In genomic region chr6:35495258-35496035, GRCh38 we compare ENCODE assay signal across 9 cellular contexts. TPM values are rescaled to one million over a fixed set of nuclear protein-coding genes. Genes with fewer than 3 reads are reported as not detected.
A peak's percentile ranks its signal among the peaks of the same experiment; 100 is the strongest.
DNase-seq lines count a peak whose midpoint lies in the region; ATAC-seq and TF ChIP-seq lines count a peak whose summit lies in the region.
"Had no signal": no experiment of that assay in that cellular context is flagged by ENCODE, and none has a peak within 500 bp of the region (broad histone marks: within the 10 kb centered on the region; RNA-seq: fewer than 3 reads in every experiment).

No MANE protein-coding gene starts in this region.

- peak overlapping the region; percentile 65 to 79 for H3K4me3 ChIP-seq in cardiac fibroblast (replicated peaks in 1 of 2; ENCODE audit: low read depth in 2 of 2, low read length in 2 of 2)
- peak overlapping the region; percentile 66 for H3K4me3 ChIP-seq in upper lobe of right lung

- no peaks in the 10 kb centered on the region for H3K36me3 ChIP-seq in upper lobe of right lung

- peaks cover 50% of the 10 kb centered on the region for H3K4me1 ChIP-seq in upper lobe of right lung

- H3K4me1 Mint-ChIP-seq in activated naive CD4-positive, alpha-beta T cell treated with anti-CD3 and anti-CD28 coated beads for 36 hours (ENCODE audit: low read depth), result peaks cover 14% of the 10 kb centered on the region
- H3K4me1 Mint-ChIP-seq in mesothelial cell of epicardium, result peaks cover 75% of the 10 kb centered on the region

- H3K27ac ChIP-seq in upper lobe of right lung, result peak overlapping the region; percentile 82

- no peak for TF ChIP-seq CTCF in cardiac fibroblast (IDR thresholded peaks at IDR 0.05; ENCODE audit: low read depth, low read length)
- TF ChIP-seq CTCF in mesothelial cell of epicardium (IDR thresholded peaks at IDR 0.05; ENCODE audit: unreplicated experiment), result no peak
- TF ChIP-seq CTCF in upper lobe of right lung (IDR thresholded peaks at IDR 0.05), result no peak

- no peaks in the 10 kb centered on the region for H3K9me3 Mint-ChIP-seq in activated naive CD4-positive, alpha-beta T cell treated with anti-CD3 and anti-CD28 coated beads for 36 hours
- H3K9me3 Mint-ChIP-seq in mesothelial cell of epicardium, result no peaks in the 10 kb centered on the region

- no peak overlapping the region for H3K27ac Mint-ChIP-seq in activated naive CD4-positive, alpha-beta T cell treated with anti-CD3 and anti-CD28 coated beads for 36 hours
- peak overlapping the region; percentile 98 for H3K27ac Mint-ChIP-seq in mesothelial cell of epicardium

- H3K9me3 ChIP-seq in upper lobe of right lung, result no peaks in the 10 kb centered on the region

- no peaks in the 10 kb centered on the region for H3K36me3 Mint-ChIP-seq in activated naive CD4-positive, alpha-beta T cell treated with anti-CD3 and anti-CD28 coated beads for 36 hours (ENCODE audit: low read depth)
- no peaks in the 10 kb centered on the region for H3K36me3 Mint-ChIP-seq in mesothelial cell of epicardium

- CTCF ChIA-PET in activated naive CD4-positive, alpha-beta T cell treated with anti-CD3 and anti-CD28 coated beads for 36 hours (lab: Charles Lee), result interaction anchor here (0.6 to 0.7 kb wide), 2 partner anchors 18 to 24 kb away, joined by 3 read pairs; no protein-coding TSS in a partner anchor

- H3K4me3 Mint-ChIP-seq in activated naive CD4-positive, alpha-beta T cell treated with anti-CD3 and anti-CD28 coated beads for 36 hours, result peak overlapping the region; percentile 67
- peak overlapping the region; percentile 85 for H3K4me3 Mint-ChIP-seq in mesothelial cell of epicardium

- peaks cover 4% of the 10 kb centered on the region for H3K27me3 ChIP-seq in upper lobe of right lung

- no peak for ATAC-seq in upper lobe of right lung

- peaks cover 6% of the 10 kb centered on the region for H3K27me3 Mint-ChIP-seq in activated naive CD4-positive, alpha-beta T cell treated with anti-CD3 and anti-CD28 coated beads for 36 hours (ENCODE audit: low read depth)
- H3K27me3 Mint-ChIP-seq in mesothelial cell of epicardium (ENCODE audit: low read depth), result no peaks in the 10 kb centered on the region

- intact Hi-C loops in activated naive CD4-positive, alpha-beta T cell treated with anti-CD3 and anti-CD28 coated beads for 36 hours (cut with micrococcal nuclease), result no loop called here
- intact Hi-C loops in upper lobe of right lung (cut with DNase I), result no loop called here

- DNase-seq in activated naive CD4-positive, alpha-beta T cell treated with anti-CD3 and anti-CD28 coated beads for 36 hours, result no peak
- no peak for DNase-seq in activated naive CD4-positive, alpha-beta T cell treated with Interleukin-2 at 50 U/mL for 16 hours
- DNase-seq in cardiac fibroblast (ENCODE audit: low read depth in 2 of 2), result no peak
- DNase-seq in mesothelial cell of epicardium (ENCODE audit: low spot score in 2 of 2, unreplicated experiment in 2 of 2), result no peak
- no peak for DNase-seq in upper lobe of right lung
- no peak for DNase-seq in GOT3 (lab: John Stamatoyannopoulos, UW)
- no peak for DNase-seq in midbrain (lab: John Stamatoyannopoulos, UW)
- DNase-seq in DMS 273 (lab: John Stamatoyannopoulos, UW; ENCODE audit: unreplicated experiment), result no peak
- DNase-seq: effector CD8-positive, alpha-beta T cell had no signal

RNA-seq across cellular contexts. Expression of gene TEAD3, which starts 1.4 kb away (rescaled TPM):
- 1 to 10 TPM; 1.1 to 1.4 TPM for total RNA-seq in activated naive CD4-positive, alpha-beta T cell treated with anti-CD3 and anti-CD28 coated beads for 36 hours
- total RNA-seq in mesothelial cell of epicardium (88.2 to 91.8 TPM (median 91.4 TPM) in 3 replicates), upper lobe of right lung (23.4 TPM)

RNA-seq across cellular contexts. Expression of gene TULP1, which starts 17.2 kb away (rescaled TPM):
- not detected for total RNA-seq in activated naive CD4-positive, alpha-beta T cell treated with anti-CD3 and anti-CD28 coated beads for 36 hours
- 17.5 to 17.7 TPM (median 17.6 TPM) in 3 replicates for total RNA-seq in mesothelial cell of epicardium
- not detected for total RNA-seq in upper lobe of right lung

RNA-seq across cellular contexts. Expression of gene RPL10A, which starts 27.2 kb away (rescaled TPM):
- total RNA-seq in activated naive CD4-positive, alpha-beta T cell treated with anti-CD3 and anti-CD28 coated beads for 36 hours, result 1,000 to 10,000 TPM; 2,437 to 2,507 TPM
- total RNA-seq in mesothelial cell of epicardium (1,840 to 1,922 TPM (median 1,906 TPM) in 3 replicates), upper lobe of right lung (941 TPM)

RNA-seq across cellular contexts. Expression of gene FANCE, which starts 43.3 kb away (rescaled TPM):
- 10 to 100 TPM; 16.3 TPM for total RNA-seq in activated naive CD4-positive, alpha-beta T cell treated with anti-CD3 and anti-CD28 coated beads for 36 hours
- 7.0 to 8.5 TPM (median 8.0 TPM) in 3 replicates for total RNA-seq in mesothelial cell of epicardium
- total RNA-seq in upper lobe of right lung, result 10.4 TPM

Comparison
In these comparisons a context has a peak if more than half of its experiments do, and no peak if none do; other contexts are left out.
1. RNA of gene TEAD3, which starts 1.4 kb away (total RNA-seq): 88.2 to 91.8 TPM in mesothelial cell of epicardium and 23.4 TPM in upper lobe of right lung (single experiment); 1.1 to 1.4 TPM in activated naive CD4-positive, alpha-beta T cell treated with anti-CD3 and anti-CD28 coated beads for 36 hours; every median in the first group is over 10 times any median in the second.
2. RNA of gene TULP1, which starts 17.2 kb away (total RNA-seq): 17.5 to 17.7 TPM in mesothelial cell of epicardium; not detected in upper lobe of right lung (single experiment) and not detected in activated naive CD4-positive, alpha-beta T cell treated with anti-CD3 and anti-CD28 coated beads for 36 hours; every median in the first group is over 10 times any median in the second.